In genomic region chr2:224885836-224886547, GRCh38 we compare ENCODE assay signal across 9 cellular contexts.
DNase-seq lines count a peak whose midpoint lies in the region; ATAC-seq, FAIRE-seq and TF ChIP-seq lines count a peak whose summit lies in the region.
"Had no signal": no experiment of that assay in that cellular context is flagged by ENCODE, and none has a peak within 500 bp of the region (broad histone marks: within the 10 kb centered on the region; RNA-seq: fewer than 3 reads in every experiment).

No MANE protein-coding gene starts in this region.

- POLR2A ChIA-PET in endothelial cell of umbilical vein (lab: Charles Lee): no interaction called here

- H3K9me3 ChIP-seq in endothelial cell of umbilical vein (replicated peaks; ENCODE audit: control insufficient read depth, insufficient read depth, low read length): no peaks in the 10 kb centered on the region
- H3K9me3 ChIP-seq in effector memory CD4-positive, alpha-beta T cell (ENCODE audit: control insufficient read depth, low read length): no peaks in the 10 kb centered on the region
- H3K9me3 ChIP-seq: upper lobe of left lung had no signal

- no peaks in the 10 kb centered on the region for H3K9me1 ChIP-seq in endothelial cell of umbilical vein (replicated peaks; ENCODE audit: control insufficient read depth, extremely low read depth, insufficient read depth, low read length)

- ATAC-seq in GM21528 (IDR thresholded peaks at IDR 0.05; ENCODE audit: low FRiP score, unreplicated experiment): peak; percentile 81

- BruUV-seq in endothelial cell of umbilical vein (replicated peaks; lab: Mats Ljungman, UMichigan): no TSS peak

- H4K20me1 ChIP-seq in endothelial cell of umbilical vein (replicated peaks; ENCODE audit: control insufficient read depth, extremely low read depth, insufficient read depth, low read length): no peaks in the 10 kb centered on the region

- no peak for TF ChIP-seq CTCF in endothelial cell of umbilical vein (IDR thresholded peaks at IDR 0.05; ENCODE audit: extremely low read depth in 1 of 2, insufficient read depth in 1 of 2, low read depth in 1 of 2, low read length in 2 of 2)

- no peak overlapping the region for H3K27ac ChIP-seq in endothelial cell of umbilical vein (ENCODE audit: insufficient read depth, low read depth, low read length)
- H3K27ac ChIP-seq in effector memory CD4-positive, alpha-beta T cell (ENCODE audit: insufficient read depth, low read length, poor library complexity, severe bottlenecking): no peak overlapping the region
- H3K27ac ChIP-seq: upper lobe of left lung had no signal

- intact Hi-C loops in endothelial cell of umbilical vein (cut with micrococcal nuclease): no loop called here

- no peak for TF ChIP-seq POLR2A in endothelial cell of umbilical vein (IDR thresholded peaks at IDR 0.05; ENCODE audit: low read depth, low read length)

- H3K4me2 ChIP-seq in endothelial cell of umbilical vein (ENCODE audit: insufficient read depth, low read length): no peak overlapping the region

- H2AFZ ChIP-seq in endothelial cell of umbilical vein (ENCODE audit: low read depth, low read length): no peak overlapping the region

- no peak overlapping the region for H3K4me3 ChIP-seq in endothelial cell of umbilical vein (replicated peaks in 1 of 3; ENCODE audit: insufficient read depth in 1 of 3, low read depth in 1 of 3, low read length in 3 of 3)
- no peak overlapping the region for H3K4me3 ChIP-seq in effector memory CD4-positive, alpha-beta T cell (ENCODE audit: insufficient read depth, low read depth, low read length, poor library complexity, severe bottlenecking)
- H3K4me3 ChIP-seq: upper lobe of left lung had no signal

- peaks cover 28% of the 10 kb centered on the region for H3K4me1 ChIP-seq in endothelial cell of umbilical vein (ENCODE audit: control insufficient read depth, extremely low read depth, insufficient read depth, low read length)
- peaks cover 7% of the 10 kb centered on the region for H3K4me1 ChIP-seq in effector memory CD4-positive, alpha-beta T cell (ENCODE audit: control insufficient read depth, insufficient read depth, low read length, poor library complexity, severe bottlenecking)

- CTCF ChIA-PET in endothelial cell of umbilical vein (lab: Charles Lee): interaction anchor here (0.9 kb wide), 1 partner anchor 10 kb away, joined by 3 read pairs; no protein-coding TSS in a partner anchor

- peaks cover 2% of the 10 kb centered on the region for H3K79me2 ChIP-seq in endothelial cell of umbilical vein (ENCODE audit: control insufficient read depth, insufficient read depth, low read length)

- H3K27me3 ChIP-seq in endothelial cell of umbilical vein (ENCODE audit: control insufficient read depth in 2 of 2, insufficient read depth in 2 of 2, low read length in 2 of 2): no peaks in the 10 kb centered on the region
- H3K27me3 ChIP-seq in effector memory CD4-positive, alpha-beta T cell (replicated peaks; ENCODE audit: control insufficient read depth, insufficient read depth, low read length, poor library complexity, severe bottlenecking): no peaks in the 10 kb centered on the region
- H3K27me3 ChIP-seq: upper lobe of left lung had no signal

- DNase-seq in ELR (ENCODE audit: low read depth) (peak; percentile 91), LHCN-M2 (ENCODE audit: low read depth) (peak; percentile 87), endothelial cell of umbilical vein (ENCODE audit: low read depth, low spot score) (peak; percentile 21), NCI-H2081 treated with DMSO at 0.1 percent for 48 hours (lab: John Stamatoyannopoulos, UW) (no peak), mucosa of gallbladder (ENCODE audit: low spot score) (no peak), retina (no peak)
- DNase-seq in effector memory CD4-positive, alpha-beta T cell: no peak
- DNase-seq: upper lobe of left lung had no signal

- FAIRE-seq in endothelial cell of umbilical vein (lab: Jason Lieb, UNC): no peak

- no peak overlapping the region for H3K9ac ChIP-seq in endothelial cell of umbilical vein (replicated peaks; ENCODE audit: extremely low read depth, insufficient read depth, low read length)

- dilution Hi-C loops in endothelial cell of umbilical vein (cut with MboI; ENCODE audit: extremely low pct_ligation_motif_present, low sequenced_read_pairs): no loop called here

- peaks cover 0 to 3% of the 10 kb centered on the region in 2 experiments for H3K36me3 ChIP-seq in endothelial cell of umbilical vein (ENCODE audit: control insufficient read depth in 2 of 2, extremely low read depth in 1 of 2, insufficient read depth in 2 of 2, low read length in 2 of 2)
- H3K36me3 ChIP-seq in effector memory CD4-positive, alpha-beta T cell (ENCODE audit: control insufficient read depth, insufficient read depth, low read length): peaks cover 57% of the 10 kb centered on the region

TF ChIP-seq in endothelial cell of umbilical vein, 7 proteins besides CTCF, POLR2A, EP300 and RAD21:
- TF ChIP-seq POLR2AphosphoS5 (IDR thresholded peaks at IDR 0.05; ENCODE audit: insufficient read depth, low read depth, low read length): no peak
- TF ChIP-seq FOS (IDR thresholded peaks at IDR 0.05; ENCODE audit: borderline replicate concordance, insufficient read depth, low read length): peak; percentile 52
- no peak for TF ChIP-seq GATA2 (IDR thresholded peaks at IDR 0.05; ENCODE audit: insufficient read depth, insufficient read length, low read depth, low read length)
- TF ChIP-seq MAX (IDR thresholded peaks at IDR 0.05; ENCODE audit: insufficient read depth, insufficient read length): no peak
- no peak for TF ChIP-seq JUN (IDR thresholded peaks at IDR 0.05; ENCODE audit: borderline replicate concordance, insufficient read depth, insufficient read length, low read depth)
- no peak for TF ChIP-seq MYC (IDR thresholded peaks at IDR 0.05; ENCODE audit: low read depth, low read length)
- TF ChIP-seq EZH2 (IDR thresholded peaks at IDR 0.05; ENCODE audit: borderline replicate concordance, low read depth, low read length, severe bottlenecking): no peak
TF ChIP-seq in endothelial cell of umbilical vein: peak in this region for 1.

Comparison
In these comparisons a context has a peak if more than half of its experiments do, and no peak if none do; other contexts are left out.
1. DNase-seq: peak in ELR (single experiment), LHCN-M2 (single experiment) and endothelial cell of umbilical vein (single experiment); none in NCI-H2081 treated with DMSO at 0.1 percent for 48 hours (single experiment), mucosa of gallbladder (single experiment), effector memory CD4-positive, alpha-beta T cell (0 of 3) and retina (single experiment).